ENCODE assay signal across 8 cellular contexts in the genomic region with DNA sequence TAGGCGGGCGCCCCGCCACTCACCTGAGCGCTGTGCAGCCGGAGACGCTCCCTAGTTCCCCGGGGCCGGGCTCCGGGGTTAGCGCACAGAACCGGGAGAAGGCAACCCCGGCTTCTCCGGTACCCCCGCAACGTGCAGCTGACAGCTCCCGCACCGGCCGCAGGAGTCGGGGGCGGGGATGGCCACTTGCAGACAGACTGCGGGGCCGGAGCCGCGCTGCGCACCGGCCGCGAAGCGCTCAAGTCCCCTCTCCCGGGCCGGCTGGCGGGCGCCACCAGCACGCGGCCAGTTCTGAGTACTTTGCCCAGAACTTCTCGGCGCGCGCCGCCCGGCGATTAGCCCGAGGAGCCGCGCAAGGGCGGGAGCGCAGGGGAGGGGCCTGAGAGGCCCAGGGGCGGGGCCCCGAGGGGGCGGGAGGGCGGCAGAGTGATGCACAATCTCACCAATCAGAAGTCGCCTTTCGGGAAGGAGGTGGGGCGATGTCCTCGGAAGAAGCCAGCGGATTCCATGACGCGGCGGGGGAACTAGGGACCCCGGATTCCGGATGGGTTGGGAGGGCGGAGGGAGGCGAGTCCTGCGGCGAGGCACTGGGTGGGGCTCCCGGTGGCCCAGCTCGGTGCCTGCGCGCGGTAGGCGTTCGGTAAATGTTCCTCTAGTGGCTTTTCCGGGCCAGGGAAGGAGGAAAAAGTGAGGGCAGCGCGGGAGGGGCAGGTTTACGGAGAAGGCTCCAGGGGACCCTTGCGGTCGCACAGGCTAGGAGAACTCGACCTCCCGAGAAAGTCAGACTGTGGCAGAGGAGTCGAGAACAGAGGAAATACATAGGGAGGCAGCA. TPM values are rescaled to one million over a fixed set of nuclear protein-coding genes. Genes with fewer than 3 reads are reported as not detected.
DNase-seq lines count a peak whose midpoint lies in the region; ATAC-seq and TF ChIP-seq lines count a peak whose summit lies in the region.

A gene with protein sequence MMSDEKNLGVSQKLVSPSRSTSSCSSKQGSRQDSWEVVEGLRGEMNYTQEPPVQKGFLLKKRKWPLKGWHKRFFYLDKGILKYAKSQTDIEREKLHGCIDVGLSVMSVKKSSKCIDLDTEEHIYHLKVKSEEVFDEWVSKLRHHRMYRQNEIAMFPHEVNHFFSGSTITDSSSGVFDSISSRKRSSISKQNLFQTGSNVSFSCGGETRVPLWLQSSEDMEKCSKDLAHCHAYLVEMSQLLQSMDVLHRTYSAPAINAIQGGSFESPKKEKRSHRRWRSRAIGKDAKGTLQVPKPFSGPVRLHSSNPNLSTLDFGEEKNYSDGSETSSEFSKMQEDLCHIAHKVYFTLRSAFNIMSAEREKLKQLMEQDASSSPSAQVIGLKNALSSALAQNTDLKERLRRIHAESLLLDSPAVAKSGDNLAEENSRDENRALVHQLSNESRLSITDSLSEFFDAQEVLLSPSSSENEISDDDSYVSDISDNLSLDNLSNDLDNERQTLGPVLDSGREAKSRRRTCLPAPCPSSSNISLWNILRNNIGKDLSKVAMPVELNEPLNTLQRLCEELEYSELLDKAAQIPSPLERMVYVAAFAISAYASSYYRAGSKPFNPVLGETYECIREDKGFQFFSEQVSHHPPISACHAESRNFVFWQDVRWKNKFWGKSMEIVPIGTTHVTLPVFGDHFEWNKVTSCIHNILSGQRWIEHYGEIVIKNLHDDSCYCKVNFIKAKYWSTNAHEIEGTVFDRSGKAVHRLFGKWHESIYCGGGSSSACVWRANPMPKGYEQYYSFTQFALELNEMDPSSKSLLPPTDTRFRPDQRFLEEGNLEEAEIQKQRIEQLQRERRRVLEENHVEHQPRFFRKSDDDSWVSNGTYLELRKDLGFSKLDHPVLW (minus strand): TSS at position 316 of the 832 bp plus-strand sequence. CDS start 87,706 bp downstream, outside the sequence.

- peak in 1 of 4 donors; percentile 69 for TF ChIP-seq POLR2A in stomach (IDR thresholded peaks at IDR 0.05)

- intact Hi-C loops in stomach (cut with DNase I; ENCODE audit: low total_unique reads) = no loop called here

- no peak for TF ChIP-seq EP300 in stomach (IDR thresholded peaks at IDR 0.05)

- no peaks in the 10 kb centered on the region for H3K36me3 Mint-ChIP-seq in neural crest cell (ENCODE audit: low read depth)

- H3K4me1 ChIP-seq in RWPE2 (ENCODE audit: insufficient read depth, poor library complexity, severe bottlenecking) = peaks cover 13% of the 10 kb centered on the region
- peaks cover 16 to 50% (median 28%) of the 10 kb centered on the region in 4 donors for H3K4me1 ChIP-seq in stomach

- peak within 1 kb of the TSS; percentile 97 for H3K4me3 Mint-ChIP-seq in neural crest cell

- peak; percentile 67 for ATAC-seq in RWPE2 (ENCODE audit: low read depth)

- TF ChIP-seq CTCF in RWPE2 (IDR thresholded peaks at IDR 0.05; ENCODE audit: poor library complexity, severe bottlenecking) = no peak
- no peak for TF ChIP-seq CTCF in fibroblast of villous mesenchyme (IDR thresholded peaks at IDR 0.05; ENCODE audit: insufficient read depth, low read depth, low read length)
- peak; percentile 10 for TF ChIP-seq CTCF in neural crest cell (conservative IDR thresholded peaks at IDR 0.05)
- TF ChIP-seq CTCF in stomach (IDR thresholded peaks at IDR 0.05) = no peak

- peaks cover 58% of the 10 kb centered on the region for H3K27me3 Mint-ChIP-seq in neural crest cell (ENCODE audit: low read depth)

- WGBS in stomach, 5 donors = 0 to 1% (median 0%) methylated on average over 40 to 81 of the region's 81 CpGs

- H3K27ac Mint-ChIP-seq in neural crest cell (ENCODE audit: unreplicated experiment) = peak within 1 kb of the TSS; percentile 92

- peak within 1 kb of the TSS; percentile 72 for H3K27ac ChIP-seq in RWPE2 (ENCODE audit: poor library complexity, severe bottlenecking)
- peak within 1 kb of the TSS; percentile 85 to 93 (median 92) for H3K27ac ChIP-seq in stomach

- DNase-seq in EL (peak; percentile 97), GOT3 (lab: John Stamatoyannopoulos, UW) (peak; percentile 94), LoVo (ENCODE audit: low spot score) (peak; percentile 98), RWPE2 (ENCODE audit: low spot score) (peak; percentile 92), fibroblast of villous mesenchyme (ENCODE audit: low read depth) (peak; percentile 98), neural crest cell (ENCODE audit: low read depth, low spot score) (peak; percentile 92), stomach (peak; percentile 95)
- DNase-seq in activated effector memory CD4-positive, alpha-beta T cell treated with Interleukin-2 at 50 U/mL for 16 hours = peak; percentile 94

- H3K9me3 ChIP-seq in RWPE2 (ENCODE audit: severe bottlenecking) (no peaks in the 10 kb centered on the region), stomach (no peaks in the 10 kb centered on the region)

- peaks cover 2% of the 10 kb centered on the region for H3K9me3 Mint-ChIP-seq in neural crest cell

- H3K36me3 ChIP-seq in RWPE2 (ENCODE audit: low read depth) (no peaks in the 10 kb centered on the region; the same call in 1 of the 2 replicates), stomach (no peaks in the 10 kb centered on the region)

- peaks cover 33% of the 10 kb centered on the region for H3K4me1 Mint-ChIP-seq in neural crest cell

- H3K27me3 ChIP-seq in RWPE2 (ENCODE audit: insufficient read depth, poor library complexity, severe bottlenecking) (no peaks in the 10 kb centered on the region), stomach (no peaks in the 10 kb centered on the region)

- H3K4me3 ChIP-seq in RWPE2 (ENCODE audit: severe bottlenecking) (peak within 1 kb of the TSS; percentile 83), fibroblast of villous mesenchyme (ENCODE audit: low read depth, low read length) (peak within 1 kb of the TSS; percentile 87), stomach (peak within 1 kb of the TSS; percentile 64 to 85 (median 74))

RNA-seq across cellular contexts. Expression of the gene that starts here (rescaled TPM):
- total RNA-seq in fibroblast of villous mesenchyme (23.2 and 39.3 TPM in 2 replicates), neural crest cell (10.5 and 11.8 TPM in 2 replicates), stomach (10 to 100 TPM in 4 of 5 donors, 1 to 10 TPM in 1; 7.2 to 25.0 (median 15.1) TPM)
- 1 to 10 TPM; 2.0 to 8.1 (median 2.9) TPM for polyA plus RNA-seq in stomach

Comparison
In these comparisons a context has a peak if more than half of its experiments do, and no peak if none do; other contexts are left out.
1. Peak in every context shown above with its lines: DNase-seq, ATAC-seq, H3K4me3 ChIP-seq and H3K27ac ChIP-seq.